ENCODE assay signal across 13 cellular contexts in genomic region chr6:139017227-139017626, GRCh38. TPM values are rescaled to one million over a fixed set of nuclear protein-coding genes. Genes with fewer than 3 reads are reported as not detected.
DNase-seq lines count a peak whose midpoint lies in the region; ATAC-seq and TF ChIP-seq lines count a peak whose summit lies in the region.
"Had no signal": no experiment of that assay in that cellular context is flagged by ENCODE, and none has a peak within 500 bp of the region (broad histone marks: within the 10 kb centered on the region; RNA-seq: fewer than 3 reads in every experiment).

No MANE protein-coding gene starts in this region.

- no TSS peak for BruUV-seq in A673 (replicated peaks; lab: Mats Ljungman, UMichigan)

- POLR2A ChIA-PET in A673 (lab: Charles Lee; ENCODE audit: low non-redundant PET): no interaction called here

- H3K36me3 ChIP-seq in stomach (no peaks in the 10 kb centered on the region), A673 (ENCODE audit: insufficient read depth, low read length, poor library complexity, severe bottlenecking) (no peaks in the 10 kb centered on the region)
- H3K36me3 ChIP-seq: BLaER1 had no signal

- intact Hi-C loops in stomach (cut with DNase I; ENCODE audit: low total_unique reads) (no loop called here), A673 (cut with micrococcal nuclease; ENCODE audit: unreplicated experiment) (no loop called here)

- CTCF ChIA-PET in A673 (lab: Charles Lee): no interaction called here

- no peak for TF ChIP-seq EP300 in stomach (IDR thresholded peaks at IDR 0.05)

- H3K27me3 ChIP-seq in stomach (no peaks in the 10 kb centered on the region), A673 (replicated peaks; ENCODE audit: insufficient read depth, low read depth, low read length, poor library complexity) (no peaks in the 10 kb centered on the region)
- H3K27me3 ChIP-seq: BLaER1 had no signal

- H3K4me3 ChIP-seq in retinal pigment epithelial cell (ENCODE audit: low read length) (no peak overlapping the region), stomach (no peak overlapping the region), A673 (ENCODE audit: low read depth, low read length, poor library complexity, severe bottlenecking) (no peak overlapping the region)
- H3K4me3 ChIP-seq: BLaER1 had no signal

- H3K27ac ChIP-seq in VCaP (peak overlapping the region; percentile 66), stomach (peak overlapping the region in 1 of 5 donors; percentile 59), A673 (ENCODE audit: low read depth, low read length, poor library complexity, severe bottlenecking) (no peak overlapping the region)
- H3K27ac ChIP-seq: BLaER1 had no signal

- no peak for ATAC-seq in GM18870 (IDR thresholded peaks at IDR 0.05; ENCODE audit: unreplicated experiment)

- H3K4me1 ChIP-seq in stomach (peaks cover 9 to 26% (median 18%) of the 10 kb centered on the region in 4 donors), A673 (ENCODE audit: insufficient read depth, low read length, poor library complexity, severe bottlenecking) (no peaks in the 10 kb centered on the region)
- H3K4me1 ChIP-seq: BLaER1 had no signal

- DNase-seq in LHCN-M2 (ENCODE audit: low read depth): peak; percentile 1
- DNase-seq in kidney glomerular epithelial cell (lab: John Stamatoyannopoulos, UW): peak; percentile 10
- peak; percentile 78 for DNase-seq in retinal pigment epithelial cell (ENCODE audit: low read depth)
- no peak for DNase-seq in MV-4-11 (lab: John Stamatoyannopoulos, UW)
- no peak for DNase-seq in stomach
- no peak for DNase-seq in A673 (ENCODE audit: low spot score)
- DNase-seq: activated naive CD4-positive, alpha-beta T cell; mammary epithelial cell; NCI-H748 treated with DMSO at 0.1 percent for 48 hours; SIG-M5 had no signal

- TF ChIP-seq CTCF in VCaP (conservative IDR thresholded peaks at IDR 0.05) (no peak), retinal pigment epithelial cell (conservative IDR thresholded peaks at IDR 0.05; ENCODE audit: low read depth, low read length) (no peak), stomach (IDR thresholded peaks at IDR 0.05) (no peak), A673 (conservative IDR thresholded peaks at IDR 0.05; ENCODE audit: low read depth, low read length) (no peak)

- no peaks in the 10 kb centered on the region for H3K9me3 ChIP-seq in stomach
- no peaks in the 10 kb centered on the region for H3K9me3 ChIP-seq in A673 (ENCODE audit: low read depth, low read length, poor library complexity, severe bottlenecking)
- H3K9me3 ChIP-seq: BLaER1 had no signal

- WGBS in stomach, 5 donors: 31 to 49% (median 46%) methylated on average over 3 of the region's 3 CpGs

- no peak for TF ChIP-seq POLR2A in stomach (IDR thresholded peaks at IDR 0.05)

RNA-seq across cellular contexts. Expression of gene ABRACL, which starts 11.3 kb away (rescaled TPM):
- total RNA-seq in LHCN-M2 (2014; rRNA removed) (34.8 and 51.5 TPM in 2 replicates), stomach (10 to 100 TPM in 3 of 5 donors, not detected in 2; 16.2 to 35.0 (median 18.3) TPM), A673 (2021) (65.9 and 98.5 TPM in 2 replicates)
- 62.4 TPM for polyA plus RNA-seq in LHCN-M2 (2012)
- 10 to 100 TPM; 46.3 to 99.9 (median 85.0) TPM for polyA plus RNA-seq in stomach

RNA-seq across cellular contexts. Expression of gene REPS1, which starts 29.2 kb away (rescaled TPM):
- 37.0 and 46.1 TPM in 2 replicates for total RNA-seq in LHCN-M2 (2014; rRNA removed)
- 18.4 TPM for polyA plus RNA-seq in LHCN-M2 (2012)
- total RNA-seq in stomach: 10 to 100 TPM; 40.8 to 85.4 (median 43.8) TPM
- 10 to 100 TPM; 11.8 to 39.4 (median 31.2) TPM for polyA plus RNA-seq in stomach
- 63.4 and 64.9 TPM in 2 replicates for total RNA-seq in A673 (2021)

Comparison
In these comparisons a context has a peak if more than half of its experiments do, and no peak if none do; other contexts are left out.
1. DNase-seq: peak in LHCN-M2 (single experiment), kidney glomerular epithelial cell (single experiment) and retinal pigment epithelial cell (single experiment); none in MV-4-11 (single experiment), stomach (single experiment) and A673 (single experiment).